Comparison of ENCODE assay signal across 8 cellular contexts in the genomic region with DNA sequence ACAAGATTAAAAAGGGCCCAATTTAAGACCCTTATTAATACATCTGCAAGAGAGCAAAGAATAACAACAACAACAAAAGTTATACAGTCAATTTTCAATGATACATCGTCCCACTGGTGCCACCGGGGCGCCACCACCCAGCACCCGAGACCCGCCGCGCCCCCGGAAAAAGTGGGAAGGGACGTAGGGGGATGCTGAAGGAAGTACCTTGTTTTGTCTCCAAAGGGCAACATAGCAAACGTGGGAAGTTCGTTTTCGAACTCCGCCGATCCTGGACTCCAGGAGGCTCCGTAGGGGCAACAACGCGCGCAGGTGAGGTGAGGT. TPM values are rescaled to one million over a fixed set of nuclear protein-coding genes. Genes with fewer than 3 reads are reported as not detected.
A peak's percentile ranks its signal among the peaks of the same experiment; 100 is the strongest.
DNase-seq lines count a peak whose midpoint lies in the region; FAIRE-seq and TF ChIP-seq lines count a peak whose summit lies in the region.

No MANE protein-coding gene starts in this region.

- POLR2A ChIA-PET in AG04449 (lab: Yijun Ruan, JAX) = no interaction called here

- H3K27me3 ChIP-seq in HL-60 (ENCODE audit: insufficient read depth, poor library complexity, severe bottlenecking) (peaks cover 18% of the 10 kb centered on the region), bronchial epithelial cell (ENCODE audit: control insufficient read depth, insufficient read depth, low read length) (no peaks in the 10 kb centered on the region), mucosa of stomach (ENCODE audit: control insufficient read depth, insufficient read depth, low read length) (no peaks in the 10 kb centered on the region)

- no peaks in the 10 kb centered on the region for H3K9me3 ChIP-seq in mucosa of stomach (ENCODE audit: control insufficient read depth, low read length)

- peak overlapping the region; percentile 88 for H3K4me3 ChIP-seq in AG04449 (ENCODE audit: low read depth, low read length)
- peak overlapping the region; percentile 72 for H3K4me3 ChIP-seq in HL-60 (replicated peaks; ENCODE audit: insufficient read depth, low read length)
- peak overlapping the region; percentile 72 for H3K4me3 ChIP-seq in bronchial epithelial cell (ENCODE audit: low read depth, low read length)
- peak overlapping the region; percentile 32 for H3K4me3 ChIP-seq in mucosa of stomach (ENCODE audit: low read length)

- H3K36me3 ChIP-seq in bronchial epithelial cell (ENCODE audit: control insufficient read depth, insufficient read depth, low read length) (no peaks in the 10 kb centered on the region), mucosa of stomach (ENCODE audit: control insufficient read depth, insufficient read depth, low read length) (no peaks in the 10 kb centered on the region)

- no peak for DNase-seq in AG04449 (ENCODE audit: low read depth, low spot score)
- DNase-seq in HL-60 (ENCODE audit: low read depth in 1 of 2, low spot score in 1 of 2) = no peak
- DNase-seq in bronchial epithelial cell (ENCODE audit: low read depth) = peak; percentile 5
- DNase-seq in GM19240 (ENCODE audit: insufficient read length, low spot score) = no peak
- no peak for DNase-seq in NCI-H1436 treated with DMSO at 0.1 percent for 48 hours (lab: John Stamatoyannopoulos, UW)
- no peak for DNase-seq in midbrain (lab: John Stamatoyannopoulos, UW)
- DNase-seq in NCI-H1092 (lab: John Stamatoyannopoulos, UW) = no peak

- H3K9ac ChIP-seq in mucosa of stomach (ENCODE audit: low read length) = peak overlapping the region; percentile 69

- TF ChIP-seq CTCF in AG04449 (IDR thresholded peaks at IDR 0.05; ENCODE audit: insufficient read depth, low read length, missing control alignments) = no peak
- no peak for TF ChIP-seq CTCF in HL-60 (IDR thresholded peaks at IDR 0.05; ENCODE audit: insufficient read depth, low read length)
- TF ChIP-seq CTCF in bronchial epithelial cell (IDR thresholded peaks at IDR 0.05; ENCODE audit: insufficient read depth, low read length, severe bottlenecking) = no peak

- FAIRE-seq in bronchial epithelial cell (lab: Jason Lieb, UNC) = no peak

- no peak overlapping the region for H3K27ac ChIP-seq in HL-60 (replicated peaks)

- H3K4me1 ChIP-seq in mucosa of stomach (ENCODE audit: control insufficient read depth, insufficient read depth, low read length) = peaks cover 6% of the 10 kb centered on the region

- CTCF ChIA-PET in AG04449 (lab: Yijun Ruan, JAX) = interaction anchor here (0.6 to 3.6 kb wide), 30 partner anchors 11 to 645 kb away, joined by 3 to 159 read pairs (median 4); no protein-coding TSS in a partner anchor

RNA-seq across cellular contexts. Expression of a gene that starts 1.7 kb away (rescaled TPM):
- total RNA-seq in bronchial epithelial cell = 5.8 and 10.1 TPM in 2 replicates

Comparison
In these comparisons a context has a peak if more than half of its experiments do, and no peak if none do; other contexts are left out.
1. H3K4me3 ChIP-seq: peak in every context shown above with its lines; median percentile 88 in AG04449; 72 in HL-60; 72 in bronchial epithelial cell; 32 in mucosa of stomach.